1 cellular context compared by ENCODE assay signal in the genomic region with DNA sequence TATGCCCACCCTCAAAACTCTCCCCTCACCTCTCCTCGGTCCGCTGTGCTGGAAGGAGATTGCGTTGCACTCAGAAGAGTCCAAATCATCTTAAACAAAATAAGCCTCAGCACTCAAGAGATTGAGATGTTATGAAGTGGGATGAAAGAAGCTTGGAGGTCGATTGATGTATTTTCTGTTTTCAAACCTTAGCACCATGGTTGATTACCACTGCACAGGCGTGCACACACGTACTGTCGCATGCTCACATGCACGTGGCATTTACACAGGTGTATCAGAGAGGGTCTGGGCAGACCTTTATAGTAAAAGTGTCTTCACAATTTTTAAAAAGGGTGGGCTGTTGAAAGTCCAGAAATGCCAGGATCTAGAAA.
TF ChIP-seq lines count a peak whose summit lies in the region.

No MANE protein-coding gene starts in this region.

TF ChIP-seq in K562, 482 proteins besides CTCF, POLR2A, EP300 and RAD21 (continued from another document and continues in another):
- TF ChIP-seq NELFE (IDR thresholded peaks at IDR 0.05; ENCODE audit: insufficient read depth, insufficient read length) (no peak), TBP (optimal IDR thresholded peaks at IDR 0.05; ENCODE audit: low read depth, low read length) (no peak), TAF1 (IDR thresholded peaks at IDR 0.05; ENCODE audit: control insufficient read depth, extremely low read depth, insufficient read depth, low read length, severe bottlenecking) (no peak), MED1 (CRISPR knock-in tag; IDR thresholded peaks at IDR 0.05; ENCODE audit: borderline replicate concordance) (no peak), RBM17 (IDR thresholded peaks at IDR 0.05; ENCODE audit: borderline replicate concordance, low read depth, low read length) (no peak), MYC (IDR thresholded peaks at IDR 0.05; ENCODE audit: low read depth, low read length) (0 out of 2 replicates have a peak, but pooled peaks have one; percentile 24), MYC (CRISPR knock-in tag; IDR thresholded peaks at IDR 0.05; ENCODE audit: borderline replicate concordance, low read depth) (no peak), ZNF274 (IDR thresholded peaks at IDR 0.05; ENCODE audit: borderline replicate concordance, low read depth, low read length) (no peak), SUPT5H (IDR thresholded peaks at IDR 0.05) (no peak), ARNT (IDR thresholded peaks at IDR 0.05) (no peak), SP1 (CRISPR knock-in tag; IDR thresholded peaks at IDR 0.05) (0 out of 2 replicates have a peak, but pooled peaks have one; percentile 5), HDAC2 (IDR thresholded peaks at IDR 0.05) (0 out of 2 replicates have a peak, but pooled peaks have one; percentile 9), GATAD2A (IDR thresholded peaks at IDR 0.05) (0 out of 2 replicates have a peak, but pooled peaks have one; percentile 1), NRF1 (conservative IDR thresholded peaks at IDR 0.05 in 1 of 2, IDR thresholded peaks at IDR 0.05 in 1 of 2) (no peak), ARHGAP35 (IDR thresholded peaks at IDR 0.05; ENCODE audit: partially characterized antibody) (no peak), RUNX1 (IDR thresholded peaks at IDR 0.05; ENCODE audit: low read depth) (no peak), MEF2A (IDR thresholded peaks at IDR 0.05; ENCODE audit: control insufficient read depth, low read depth, low read length) (no peak)
- TF ChIP-seq, protein P1, sequence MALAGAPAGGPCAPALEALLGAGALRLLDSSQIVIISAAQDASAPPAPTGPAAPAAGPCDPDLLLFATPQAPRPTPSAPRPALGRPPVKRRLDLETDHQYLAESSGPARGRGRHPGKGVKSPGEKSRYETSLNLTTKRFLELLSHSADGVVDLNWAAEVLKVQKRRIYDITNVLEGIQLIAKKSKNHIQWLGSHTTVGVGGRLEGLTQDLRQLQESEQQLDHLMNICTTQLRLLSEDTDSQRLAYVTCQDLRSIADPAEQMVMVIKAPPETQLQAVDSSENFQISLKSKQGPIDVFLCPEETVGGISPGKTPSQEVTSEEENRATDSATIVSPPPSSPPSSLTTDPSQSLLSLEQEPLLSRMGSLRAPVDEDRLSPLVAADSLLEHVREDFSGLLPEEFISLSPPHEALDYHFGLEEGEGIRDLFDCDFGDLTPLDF (CRISPR knock-in tag; IDR thresholded peaks at IDR 0.05): peak; percentile 18; the same call in 1 of the 2 replicates
- TF ChIP-seq, protein P2, sequence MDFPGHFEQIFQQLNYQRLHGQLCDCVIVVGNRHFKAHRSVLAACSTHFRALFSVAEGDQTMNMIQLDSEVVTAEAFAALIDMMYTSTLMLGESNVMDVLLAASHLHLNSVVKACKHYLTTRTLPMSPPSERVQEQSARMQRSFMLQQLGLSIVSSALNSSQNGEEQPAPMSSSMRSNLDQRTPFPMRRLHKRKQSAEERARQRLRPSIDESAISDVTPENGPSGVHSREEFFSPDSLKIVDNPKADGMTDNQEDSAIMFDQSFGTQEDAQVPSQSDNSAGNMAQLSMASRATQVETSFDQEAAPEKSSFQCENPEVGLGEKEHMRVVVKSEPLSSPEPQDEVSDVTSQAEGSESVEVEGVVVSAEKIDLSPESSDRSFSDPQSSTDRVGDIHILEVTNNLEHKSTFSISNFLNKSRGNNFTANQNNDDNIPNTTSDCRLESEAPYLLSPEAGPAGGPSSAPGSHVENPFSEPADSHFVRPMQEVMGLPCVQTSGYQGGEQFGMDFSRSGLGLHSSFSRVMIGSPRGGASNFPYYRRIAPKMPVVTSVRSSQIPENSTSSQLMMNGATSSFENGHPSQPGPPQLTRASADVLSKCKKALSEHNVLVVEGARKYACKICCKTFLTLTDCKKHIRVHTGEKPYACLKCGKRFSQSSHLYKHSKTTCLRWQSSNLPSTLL (IDR thresholded peaks at IDR 0.05): peak; percentile 63; the same call in 1 of the 2 replicates
- TF ChIP-seq, protein P3, sequence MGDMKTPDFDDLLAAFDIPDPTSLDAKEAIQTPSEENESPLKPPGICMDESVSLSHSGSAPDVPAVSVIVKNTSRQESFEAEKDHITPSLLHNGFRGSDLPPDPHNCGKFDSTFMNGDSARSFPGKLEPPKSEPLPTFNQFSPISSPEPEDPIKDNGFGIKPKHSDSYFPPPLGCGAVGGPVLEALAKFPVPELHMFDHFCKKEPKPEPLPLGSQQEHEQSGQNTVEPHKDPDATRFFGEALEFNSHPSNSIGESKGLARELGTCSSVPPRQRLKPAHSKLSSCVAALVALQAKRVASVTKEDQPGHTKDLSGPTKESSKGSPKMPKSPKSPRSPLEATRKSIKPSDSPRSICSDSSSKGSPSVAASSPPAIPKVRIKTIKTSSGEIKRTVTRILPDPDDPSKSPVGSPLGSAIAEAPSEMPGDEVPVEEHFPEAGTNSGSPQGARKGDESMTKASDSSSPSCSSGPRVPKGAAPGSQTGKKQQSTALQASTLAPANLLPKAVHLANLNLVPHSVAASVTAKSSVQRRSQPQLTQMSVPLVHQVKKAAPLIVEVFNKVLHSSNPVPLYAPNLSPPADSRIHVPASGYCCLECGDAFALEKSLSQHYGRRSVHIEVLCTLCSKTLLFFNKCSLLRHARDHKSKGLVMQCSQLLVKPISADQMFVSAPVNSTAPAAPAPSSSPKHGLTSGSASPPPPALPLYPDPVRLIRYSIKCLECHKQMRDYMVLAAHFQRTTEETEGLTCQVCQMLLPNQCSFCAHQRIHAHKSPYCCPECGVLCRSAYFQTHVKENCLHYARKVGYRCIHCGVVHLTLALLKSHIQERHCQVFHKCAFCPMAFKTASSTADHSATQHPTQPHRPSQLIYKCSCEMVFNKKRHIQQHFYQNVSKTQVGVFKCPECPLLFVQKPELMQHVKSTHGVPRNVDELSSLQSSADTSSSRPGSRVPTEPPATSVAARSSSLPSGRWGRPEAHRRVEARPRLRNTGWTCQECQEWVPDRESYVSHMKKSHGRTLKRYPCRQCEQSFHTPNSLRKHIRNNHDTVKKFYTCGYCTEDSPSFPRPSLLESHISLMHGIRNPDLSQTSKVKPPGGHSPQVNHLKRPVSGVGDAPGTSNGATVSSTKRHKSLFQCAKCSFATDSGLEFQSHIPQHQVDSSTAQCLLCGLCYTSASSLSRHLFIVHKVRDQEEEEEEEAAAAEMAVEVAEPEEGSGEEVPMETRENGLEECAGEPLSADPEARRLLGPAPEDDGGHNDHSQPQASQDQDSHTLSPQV (IDR thresholded peaks at IDR 0.05): no peak
- TF ChIP-seq, protein P4, sequence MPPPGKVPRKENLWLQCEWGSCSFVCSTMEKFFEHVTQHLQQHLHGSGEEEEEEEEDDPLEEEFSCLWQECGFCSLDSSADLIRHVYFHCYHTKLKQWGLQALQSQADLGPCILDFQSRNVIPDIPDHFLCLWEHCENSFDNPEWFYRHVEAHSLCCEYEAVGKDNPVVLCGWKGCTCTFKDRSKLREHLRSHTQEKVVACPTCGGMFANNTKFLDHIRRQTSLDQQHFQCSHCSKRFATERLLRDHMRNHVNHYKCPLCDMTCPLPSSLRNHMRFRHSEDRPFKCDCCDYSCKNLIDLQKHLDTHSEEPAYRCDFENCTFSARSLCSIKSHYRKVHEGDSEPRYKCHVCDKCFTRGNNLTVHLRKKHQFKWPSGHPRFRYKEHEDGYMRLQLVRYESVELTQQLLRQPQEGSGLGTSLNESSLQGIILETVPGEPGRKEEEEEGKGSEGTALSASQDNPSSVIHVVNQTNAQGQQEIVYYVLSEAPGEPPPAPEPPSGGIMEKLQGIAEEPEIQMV (tag; conservative IDR thresholded peaks at IDR 0.05; ENCODE audit: low read depth): 0 out of 2 replicates have a peak, but pooled peaks have one; percentile 39
- TF ChIP-seq, protein P5, sequence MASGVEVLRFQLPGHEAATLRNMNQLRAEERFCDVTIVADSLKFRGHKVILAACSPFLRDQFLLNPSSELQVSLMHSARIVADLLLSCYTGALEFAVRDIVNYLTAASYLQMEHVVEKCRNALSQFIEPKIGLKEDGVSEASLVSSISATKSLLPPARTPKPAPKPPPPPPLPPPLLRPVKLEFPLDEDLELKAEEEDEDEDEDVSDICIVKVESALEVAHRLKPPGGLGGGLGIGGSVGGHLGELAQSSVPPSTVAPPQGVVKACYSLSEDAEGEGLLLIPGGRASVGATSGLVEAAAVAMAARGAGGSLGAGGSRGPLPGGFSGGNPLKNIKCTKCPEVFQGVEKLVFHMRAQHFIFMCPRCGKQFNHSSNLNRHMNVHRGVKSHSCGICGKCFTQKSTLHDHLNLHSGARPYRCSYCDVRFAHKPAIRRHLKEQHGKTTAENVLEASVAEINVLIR (CRISPR knock-in tag; IDR thresholded peaks at IDR 0.05): no peak
- TF ChIP-seq, protein P6, sequence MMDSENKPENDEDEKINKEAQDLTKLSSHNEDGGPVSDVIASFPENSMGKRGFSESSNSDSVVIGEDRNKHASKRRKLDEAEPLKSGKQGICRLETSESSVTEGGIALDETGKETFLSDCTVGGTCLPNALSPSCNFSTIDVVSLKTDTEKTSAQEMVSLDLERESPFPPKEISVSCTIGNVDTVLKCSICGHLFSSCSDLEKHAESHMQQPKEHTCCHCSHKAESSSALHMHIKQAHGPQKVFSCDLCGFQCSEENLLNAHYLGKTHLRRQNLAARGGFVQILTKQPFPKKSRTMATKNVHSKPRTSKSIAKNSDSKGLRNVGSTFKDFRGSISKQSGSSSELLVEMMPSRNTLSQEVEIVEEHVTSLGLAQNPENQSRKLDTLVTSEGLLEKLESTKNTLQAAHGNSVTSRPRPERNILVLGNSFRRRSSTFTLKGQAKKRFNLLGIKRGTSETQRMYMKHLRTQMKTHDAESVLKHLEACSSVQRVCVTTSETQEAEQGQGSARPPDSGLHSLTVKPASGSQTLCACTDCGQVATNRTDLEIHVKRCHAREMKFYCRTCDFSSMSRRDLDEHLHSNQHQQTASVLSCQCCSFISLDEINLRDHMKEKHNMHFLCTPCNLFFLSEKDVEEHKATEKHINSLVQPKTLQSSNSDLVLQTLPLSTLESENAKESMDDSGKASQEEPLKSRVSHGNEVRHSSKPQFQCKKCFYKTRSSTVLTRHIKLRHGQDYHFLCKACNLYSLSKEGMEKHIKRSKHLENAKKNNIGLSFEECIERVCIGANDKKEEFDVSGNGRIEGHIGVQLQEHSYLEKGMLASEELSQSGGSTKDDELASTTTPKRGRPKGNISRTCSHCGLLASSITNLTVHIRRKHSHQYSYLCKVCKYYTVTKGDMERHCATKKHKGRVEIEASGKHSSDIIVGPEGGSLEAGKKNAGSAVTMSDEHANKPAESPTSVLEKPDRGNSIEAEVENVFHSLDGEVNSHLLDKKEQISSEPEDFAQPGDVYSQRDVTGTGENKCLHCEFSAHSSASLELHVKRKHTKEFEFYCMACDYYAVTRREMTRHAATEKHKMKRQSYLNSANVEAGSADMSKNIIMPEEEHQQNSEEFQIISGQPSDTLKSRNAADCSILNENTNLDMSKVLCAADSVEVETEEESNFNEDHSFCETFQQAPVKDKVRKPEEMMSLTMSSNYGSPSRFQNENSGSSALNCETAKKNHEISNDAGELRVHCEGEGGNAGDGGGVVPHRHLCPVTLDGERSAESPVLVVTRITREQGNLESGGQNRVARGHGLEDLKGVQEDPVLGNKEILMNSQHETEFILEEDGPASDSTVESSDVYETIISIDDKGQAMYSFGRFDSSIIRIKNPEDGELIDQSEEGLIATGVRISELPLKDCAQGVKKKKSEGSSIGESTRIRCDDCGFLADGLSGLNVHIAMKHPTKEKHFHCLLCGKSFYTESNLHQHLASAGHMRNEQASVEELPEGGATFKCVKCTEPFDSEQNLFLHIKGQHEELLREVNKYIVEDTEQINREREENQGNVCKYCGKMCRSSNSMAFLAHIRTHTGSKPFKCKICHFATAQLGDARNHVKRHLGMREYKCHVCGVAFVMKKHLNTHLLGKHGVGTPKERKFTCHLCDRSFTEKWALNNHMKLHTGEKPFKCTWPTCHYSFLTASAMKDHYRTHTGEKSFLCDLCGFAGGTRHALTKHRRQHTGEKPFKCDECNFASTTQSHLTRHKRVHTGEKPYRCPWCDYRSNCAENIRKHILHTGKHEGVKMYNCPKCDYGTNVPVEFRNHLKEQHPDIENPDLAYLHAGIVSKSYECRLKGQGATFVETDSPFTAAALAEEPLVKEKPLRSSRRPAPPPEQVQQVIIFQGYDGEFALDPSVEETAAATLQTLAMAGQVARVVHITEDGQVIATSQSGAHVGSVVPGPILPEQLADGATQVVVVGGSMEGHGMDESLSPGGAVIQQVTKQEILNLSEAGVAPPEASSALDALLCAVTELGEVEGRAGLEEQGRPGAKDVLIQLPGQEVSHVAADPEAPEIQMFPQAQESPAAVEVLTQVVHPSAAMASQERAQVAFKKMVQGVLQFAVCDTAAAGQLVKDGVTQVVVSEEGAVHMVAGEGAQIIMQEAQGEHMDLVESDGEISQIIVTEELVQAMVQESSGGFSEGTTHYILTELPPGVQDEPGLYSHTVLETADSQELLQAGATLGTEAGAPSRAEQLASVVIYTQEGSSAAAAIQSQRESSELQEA (IDR thresholded peaks at IDR 0.05; ENCODE audit: low read depth): no peak
